ENCODE assay signal across 2 cellular contexts in genomic region chr9:89145086-89145485, GRCh38.
TF ChIP-seq lines count a peak whose summit lies in the region.

No MANE protein-coding gene starts in this region.

TF ChIP-seq in IMR-90, 13 proteins besides CTCF, POLR2A, EP300 and RAD21 (continued from another document):
- TF ChIP-seq BHLHE40 (IDR thresholded peaks at IDR 0.05; ENCODE audit: low read depth, low read length), result no peak
- no peak for TF ChIP-seq MAFK (IDR thresholded peaks at IDR 0.05; ENCODE audit: low read depth, low read length)
- no peak for TF ChIP-seq RCOR1 (IDR thresholded peaks at IDR 0.05; ENCODE audit: insufficient replicate concordance, low read length)
- TF ChIP-seq MXI1 (IDR thresholded peaks at IDR 0.05; ENCODE audit: borderline replicate concordance, low read depth, low read length), result no peak
- no peak for TF ChIP-seq SMC3 (IDR thresholded peaks at IDR 0.05; ENCODE audit: low read depth, low read length)

TF ChIP-seq in WTC11, 78 proteins besides CTCF, POLR2A, EP300 and RAD21 (continued from another document):
- no peak for TF ChIP-seq ZNF396 (CRISPR knock-in tag; IDR thresholded peaks at IDR 0.05; ENCODE audit: borderline replicate concordance)
TF ChIP-seq in WTC11: peak in this region for 0.
